Comparison of ENCODE assay signal across 1 cellular context in the genomic region with DNA sequence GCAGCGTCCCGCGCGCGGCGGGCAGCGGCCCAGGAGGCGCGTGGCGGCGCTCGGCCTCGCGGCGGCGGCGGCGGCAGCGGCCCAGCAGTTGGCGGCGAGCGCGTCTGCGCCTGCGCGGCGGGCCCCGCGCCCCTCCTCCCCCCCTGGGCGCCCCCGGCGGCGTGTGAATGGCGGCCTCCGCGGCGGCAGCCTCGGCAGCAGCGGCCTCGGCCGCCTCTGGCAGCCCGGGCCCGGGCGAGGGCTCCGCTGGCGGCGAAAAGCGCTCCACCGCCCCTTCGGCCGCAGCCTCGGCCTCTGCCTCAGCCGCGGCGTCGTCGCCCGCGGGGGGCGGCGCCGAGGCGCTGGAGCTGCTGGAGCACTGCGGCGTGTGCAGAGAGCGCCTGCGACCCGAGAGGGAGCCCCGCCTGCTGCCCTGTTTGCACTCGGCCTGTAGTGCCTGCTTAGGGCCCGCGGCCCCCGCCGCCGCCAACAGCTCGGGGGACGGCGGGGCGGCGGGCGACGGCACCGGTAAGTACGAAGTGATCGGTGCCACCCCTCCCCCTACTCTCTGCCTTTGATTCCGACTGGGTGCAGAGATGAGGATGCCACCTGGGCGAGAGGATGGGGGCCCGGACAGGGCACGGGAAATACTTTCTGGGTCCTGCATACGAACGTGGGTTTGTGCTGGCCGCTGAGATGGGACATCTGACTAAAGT.
TF ChIP-seq lines count a peak whose summit lies in the region.

No MANE protein-coding gene starts in this region.

TF ChIP-seq in GM12878, 131 proteins besides CTCF, POLR2A, EP300 and RAD21 (continued from another document):
- TF ChIP-seq ASH2L (IDR thresholded peaks at IDR 0.05; ENCODE audit: borderline replicate concordance, low read depth): 0 out of 2 replicates have a peak, but pooled peaks have one; percentile 28
- TF ChIP-seq RB1 (IDR thresholded peaks at IDR 0.05; ENCODE audit: borderline replicate concordance): no peak
- TF ChIP-seq, protein P1, sequence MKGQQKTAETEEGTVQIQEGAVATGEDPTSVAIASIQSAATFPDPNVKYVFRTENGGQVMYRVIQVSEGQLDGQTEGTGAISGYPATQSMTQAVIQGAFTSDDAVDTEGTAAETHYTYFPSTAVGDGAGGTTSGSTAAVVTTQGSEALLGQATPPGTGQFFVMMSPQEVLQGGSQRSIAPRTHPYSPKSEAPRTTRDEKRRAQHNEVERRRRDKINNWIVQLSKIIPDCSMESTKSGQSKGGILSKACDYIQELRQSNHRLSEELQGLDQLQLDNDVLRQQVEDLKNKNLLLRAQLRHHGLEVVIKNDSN (IDR thresholded peaks at IDR 0.05; ENCODE audit: borderline replicate concordance, extremely low read length, insufficient read depth, low read depth, low read length): no peak
- no peak for TF ChIP-seq EZH2 (IDR thresholded peaks at IDR 0.05; ENCODE audit: borderline replicate concordance, control insufficient read depth, low read depth, low read length)
- TF ChIP-seq BRCA1 (IDR thresholded peaks at IDR 0.05; ENCODE audit: low read depth, low read length): no peak
- TF ChIP-seq BHLHE40 (IDR thresholded peaks at IDR 0.05; ENCODE audit: borderline replicate concordance in 1 of 2, low read depth in 2 of 2, low read length in 1 of 2): 0 out of 4 replicates have a peak, but pooled peaks of 1 of the 2 experiments have one; percentile 27
- TF ChIP-seq IKZF1 (conservative IDR thresholded peaks at IDR 0.05): no peak
- 0 out of 2 replicates have a peak, but pooled peaks have one; percentile 64 for TF ChIP-seq NR2F1 (conservative IDR thresholded peaks at IDR 0.05)
- no peak for TF ChIP-seq HDGF (IDR thresholded peaks at IDR 0.05)
- no peak for TF ChIP-seq JUNB (IDR thresholded peaks at IDR 0.05)
